Comparison of ENCODE assay signal across 23 cellular contexts in the genomic region with DNA sequence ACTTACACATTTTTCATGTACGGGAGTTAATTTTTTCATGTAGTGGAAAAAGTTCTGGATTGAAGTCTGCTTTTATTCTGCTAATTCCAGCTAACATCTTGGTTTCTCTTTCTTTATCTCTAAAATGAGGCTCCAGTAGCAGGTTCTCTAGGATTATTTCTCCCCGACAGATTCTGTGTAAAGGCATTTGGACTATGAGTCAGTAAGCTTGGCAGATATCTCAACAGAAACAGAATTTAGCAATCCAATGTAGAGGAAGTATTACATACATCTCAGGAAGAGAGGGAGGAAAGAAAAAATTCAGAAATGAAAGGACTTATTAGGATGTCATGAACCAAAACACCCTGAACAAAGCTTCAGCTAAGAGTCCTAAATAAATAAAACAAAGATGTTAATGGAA.
A peak's percentile ranks its signal among the peaks of the same experiment; 100 is the strongest.
DNase-seq lines count a peak whose midpoint lies in the region; ATAC-seq and TF ChIP-seq lines count a peak whose summit lies in the region.
"Had no signal": no experiment of that assay in that cellular context is flagged by ENCODE, and none has a peak within 500 bp of the region (broad histone marks: within the 10 kb centered on the region; RNA-seq: fewer than 3 reads in every experiment).

No MANE protein-coding gene starts in this region.

- no peak overlapping the region for H3K4me3 ChIP-seq in astrocyte of the spinal cord (ENCODE audit: low read depth, low read length)
- no peak overlapping the region for H3K4me3 ChIP-seq in mesenchymal stem cell (ENCODE audit: insufficient read depth in 1 of 2, low read depth in 1 of 2, low read length in 2 of 2)
- H3K4me3 ChIP-seq: stomach had no signal

- no peaks in the 10 kb centered on the region for H3K27me3 ChIP-seq in mesenchymal stem cell (ENCODE audit: control insufficient read depth in 1 of 2, insufficient read depth in 1 of 2, low read length in 2 of 2)
- H3K27me3 ChIP-seq: BE2C, stomach had no signal

- H3K23ac ChIP-seq in mesenchymal stem cell (ENCODE audit: low read length in 2 of 2), result no peak overlapping the region

- H2BK15ac ChIP-seq in mesenchymal stem cell (ENCODE audit: low read depth, poor library complexity, severe bottlenecking), result no peak overlapping the region

- peaks cover 2 to 3% of the 10 kb centered on the region in 2 donors for H3K9me3 Mint-ChIP-seq in activated T-cell treated with anti-CD3 and anti-CD28 coated beads, Interleukin-2, amount 50 U/mL, for 72 hours

- no peak overlapping the region for H2AFZ ChIP-seq in mesenchymal stem cell (ENCODE audit: low read depth, low read length)

- 80% methylated on average over 1 of the region's 2 CpGs for whole genome bisulfite sequencing in mesenchymal stem cell

- in situ Hi-C loops in astrocyte of the spinal cord (cut with HindIII; ENCODE audit: low sequenced_read_pairs), result no loop called here

- no peak overlapping the region for H3K27ac Mint-ChIP-seq in activated T-cell treated with anti-CD3 and anti-CD28 coated beads, Interleukin-2, amount 50 U/mL, for 72 hours
- H3K27ac Mint-ChIP-seq: mesothelial cell of epicardium; natural killer cell treated with Interleukin-12 subunit alpha and Interleukin-12 subunit beta and Interleukin-15 and Interleukin-18, amount 100 ng/mL, for 72 hours had no signal

- H2AK5ac ChIP-seq in mesenchymal stem cell (ENCODE audit: low read length, severe bottlenecking), result no peak overlapping the region

- H3K4me3 Mint-ChIP-seq in activated T-cell treated with anti-CD3 and anti-CD28 coated beads, Interleukin-2, amount 50 U/mL, for 72 hours, result no peak overlapping the region
- H3K4me3 Mint-ChIP-seq: mesothelial cell of epicardium; natural killer cell treated with Interleukin-12 subunit alpha and Interleukin-12 subunit beta and Interleukin-15 and Interleukin-18, amount 100 ng/mL, for 72 hours had no signal

- H4K91ac ChIP-seq in mesenchymal stem cell (ENCODE audit: low read length), result no peak overlapping the region

- no peak overlapping the region for H3K27ac ChIP-seq in mesenchymal stem cell (ENCODE audit: low read length, poor library complexity, severe bottlenecking)
- H3K27ac ChIP-seq: stomach, VCaP had no signal

- ATAC-seq in GM21737 (IDR thresholded peaks at IDR 0.05; ENCODE audit: unreplicated experiment) (no peak), GM19452 (IDR thresholded peaks at IDR 0.05; ENCODE audit: unreplicated experiment) (no peak)
- ATAC-seq in activated T-cell treated with anti-CD3 and anti-CD28 coated beads, Interleukin-2, amount 50 U/mL, for 72 hours (replicated peaks in 1 of 2), result no peak
- ATAC-seq: HCT116; left colon; natural killer cell treated with Interleukin-12 subunit alpha and Interleukin-12 subunit beta and Interleukin-15 and Interleukin-18, amount 100 ng/mL, for 72 hours had no signal

- DNase-seq in H4 (ENCODE audit: low spot score) (peak; percentile 39), NOMO-1 treated with dmso at 0.1 percent for 144 hours (lab: John Stamatoyannopoulos, UW; ENCODE audit: unreplicated experiment) (peak; percentile 3), astrocyte of the spinal cord (ENCODE audit: low read depth, low spot score) (peak; percentile 61), mesenchymal stem cell (peak; percentile 19), mesenteric fat pad (ENCODE audit: low spot score) (no peak)
- DNase-seq in activated T-cell treated with anti-CD3 and anti-CD28 coated beads, Interleukin-2, amount 50 U/mL, for 72 hours, result no peak
- DNase-seq: amygdala; BE2C; cortex of kidney; left colon; NCI-H1092 treated with DMSO at 0.1 percent for 48 hours; NCI-H2029 treated with DMSO at 0.1 percent for 48 hours; NCI-H446; posterior cingulate gyrus; stimulated activated CD4-positive, alpha-beta T cell treated with anti-CD3 and anti-CD28 coated beads, Interleukin-4, amount 100 ng/mL, for 1 hour; stomach; trophoblast cell had no signal

- no peak overlapping the region for H3K18ac ChIP-seq in mesenchymal stem cell (ENCODE audit: low read depth in 1 of 2, low read length in 2 of 2)

- no peak overlapping the region for H3K14ac ChIP-seq in mesenchymal stem cell (ENCODE audit: low read length in 2 of 2)

- TF ChIP-seq CTCF in astrocyte of the spinal cord (IDR thresholded peaks at IDR 0.05; ENCODE audit: low read depth, low read length), result no peak

- H3K4me2 ChIP-seq in mesenchymal stem cell (ENCODE audit: low read length, poor library complexity, severe bottlenecking), result no peak overlapping the region

- H3K9ac ChIP-seq in mesenchymal stem cell (ENCODE audit: low read length), result no peak overlapping the region

- no peak overlapping the region for H2BK12ac ChIP-seq in mesenchymal stem cell (ENCODE audit: low read length in 2 of 2)

- H2BK5ac ChIP-seq in mesenchymal stem cell (ENCODE audit: low read depth, low read length, poor library complexity, severe bottlenecking), result no peak overlapping the region

- H3K36me3 ChIP-seq in mesenchymal stem cell (ENCODE audit: control insufficient read depth in 1 of 2, insufficient read depth in 2 of 2, low read depth in 1 of 2, low read length in 2 of 2), result no peaks in the 10 kb centered on the region
- H3K36me3 ChIP-seq: BE2C, stomach had no signal

- H3K4ac ChIP-seq in mesenchymal stem cell (ENCODE audit: low read depth in 1 of 2, low read length in 2 of 2), result no peak overlapping the region

- H3K4me1 Mint-ChIP-seq in activated T-cell treated with anti-CD3 and anti-CD28 coated beads, Interleukin-2, amount 50 U/mL, for 72 hours (ENCODE audit: low read depth), result no peaks in the 10 kb centered on the region

- no peaks in the 10 kb centered on the region for H3K27me3 Mint-ChIP-seq in activated T-cell treated with anti-CD3 and anti-CD28 coated beads, Interleukin-2, amount 50 U/mL, for 72 hours (ENCODE audit: low read depth)
- H3K27me3 Mint-ChIP-seq: natural killer cell treated with Interleukin-12 subunit alpha and Interleukin-12 subunit beta and Interleukin-15 and Interleukin-18, amount 100 ng/mL, for 72 hours had no signal

- H3K79me1 ChIP-seq in mesenchymal stem cell (replicated peaks; ENCODE audit: low read length, poor library complexity, severe bottlenecking), result no peaks in the 10 kb centered on the region

- H2BK120ac ChIP-seq in mesenchymal stem cell (ENCODE audit: low read depth, low read length), result no peak overlapping the region

- no peaks in the 10 kb centered on the region for H3K4me1 ChIP-seq in mesenchymal stem cell (ENCODE audit: control insufficient read depth, insufficient read depth, low read depth, low read length)
- H3K4me1 ChIP-seq: BE2C, stomach had no signal

- H3K9me3 ChIP-seq in mesenchymal stem cell (ENCODE audit: control insufficient read depth, low read length), result no peaks in the 10 kb centered on the region
- H3K9me3 ChIP-seq: BE2C, stomach had no signal

- no peak overlapping the region for H4K8ac ChIP-seq in mesenchymal stem cell (ENCODE audit: low read length)

- no peaks in the 10 kb centered on the region for H3K36me3 Mint-ChIP-seq in activated T-cell treated with anti-CD3 and anti-CD28 coated beads, Interleukin-2, amount 50 U/mL, for 72 hours (ENCODE audit: insufficient read depth in 2 of 2)
- H3K36me3 Mint-ChIP-seq: mesothelial cell of epicardium; natural killer cell treated with Interleukin-12 subunit alpha and Interleukin-12 subunit beta and Interleukin-15 and Interleukin-18, amount 100 ng/mL, for 72 hours had no signal

Comparison
In these comparisons a context has a peak if more than half of its experiments do, and no peak if none do; other contexts are left out.
1. DNase-seq: peak in H4 (single experiment), NOMO-1 treated with dmso at 0.1 percent for 144 hours (single experiment), astrocyte of the spinal cord (single experiment) and mesenchymal stem cell (single experiment); none in activated T-cell treated with anti-CD3 and anti-CD28 coated beads, Interleukin-2, amount 50 U/mL, for 72 hours (0 of 2) and mesenteric fat pad (single experiment).